Comparison of ENCODE assay signal across 9 cellular contexts in the genomic region with DNA sequence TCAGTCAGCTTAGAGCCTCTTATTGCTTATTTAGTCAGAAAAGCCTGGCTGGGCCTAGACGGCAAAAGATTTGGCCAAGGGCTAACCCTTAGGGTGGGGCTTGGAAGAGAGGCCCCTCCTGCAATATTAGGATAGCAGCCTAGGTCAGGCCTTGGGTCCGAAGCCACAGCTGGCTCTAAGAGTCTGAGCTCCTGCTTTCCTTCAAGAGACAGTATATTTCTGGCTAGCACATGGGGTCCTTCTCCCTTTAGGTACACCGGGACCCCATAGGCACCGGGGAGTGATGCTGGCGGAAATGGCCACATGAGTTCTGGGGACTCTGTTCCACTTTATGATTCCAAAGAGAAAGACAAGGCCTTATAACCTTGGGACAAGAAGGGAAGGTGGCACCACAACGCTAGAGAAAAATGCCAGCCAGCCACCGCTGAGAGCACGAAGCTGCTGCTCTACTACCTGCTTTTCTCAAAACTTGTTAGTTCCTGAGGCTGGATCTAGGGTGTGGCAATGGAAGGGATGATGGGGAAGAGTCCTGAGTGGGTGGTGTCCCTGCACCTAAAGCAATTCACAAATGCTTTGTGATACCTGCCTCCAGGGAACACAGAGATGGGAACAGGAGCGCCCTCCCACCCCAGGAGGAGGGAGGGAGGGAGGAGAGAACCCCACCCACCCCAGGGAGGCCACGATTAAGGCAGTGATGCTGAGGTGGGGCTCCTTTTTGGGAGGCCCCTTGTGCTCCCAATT.
"Had no signal": no experiment of that assay in that cellular context is flagged by ENCODE, and none has a peak within 500 bp of the region (broad histone marks: within the 10 kb centered on the region; RNA-seq: fewer than 3 reads in every experiment).

No MANE protein-coding gene starts in this region.

- H3K9me3 Mint-ChIP-seq: activated CD4-positive, alpha-beta memory T cell treated with anti-CD3 and anti-CD28 coated beads, Interleukin-2, amount 10 ng/mL, durations not matched to agents 7 days and 5 days; activated naive CD4-positive, alpha-beta T cell treated with anti-CD3 and anti-CD28 coated beads, Interleukin-2, amount 50 U/mL, for 24 hours; stimulated activated naive CD8-positive, alpha-beta T cell treated with anti-CD3 and anti-CD28 coated beads, Interleukin-15, amount 100 ng/mL, for 72 hours had no signal

- H3K4me1 Mint-ChIP-seq: activated CD4-positive, alpha-beta memory T cell treated with anti-CD3 and anti-CD28 coated beads, Interleukin-2, amount 10 ng/mL, durations not matched to agents 7 days and 5 days had no signal

- H3K27ac Mint-ChIP-seq: activated CD4-positive, alpha-beta memory T cell treated with anti-CD3 and anti-CD28 coated beads, Interleukin-2, amount 10 ng/mL, durations not matched to agents 7 days and 5 days had no signal

- H3K4me3 Mint-ChIP-seq: activated CD4-positive, alpha-beta memory T cell treated with anti-CD3 and anti-CD28 coated beads, Interleukin-2, amount 10 ng/mL, durations not matched to agents 7 days and 5 days; activated naive CD4-positive, alpha-beta T cell treated with anti-CD3 and anti-CD28 coated beads, Interleukin-2, amount 50 U/mL, for 24 hours; naive thymus-derived CD4-positive, alpha-beta T cell; stimulated activated naive CD8-positive, alpha-beta T cell treated with anti-CD3 and anti-CD28 coated beads, Interleukin-15, amount 100 ng/mL, for 72 hours had no signal

- ATAC-seq: naive thymus-derived CD4-positive, alpha-beta T cell; stimulated activated naive CD8-positive, alpha-beta T cell treated with anti-CD3 and anti-CD28 coated beads, Interleukin-15, amount 100 ng/mL, for 72 hours had no signal

- H3K27me3 Mint-ChIP-seq: activated CD4-positive, alpha-beta memory T cell treated with anti-CD3 and anti-CD28 coated beads, Interleukin-2, amount 10 ng/mL, durations not matched to agents 7 days and 5 days; activated naive CD4-positive, alpha-beta T cell treated with anti-CD3 and anti-CD28 coated beads, Interleukin-2, amount 50 U/mL, for 24 hours; naive thymus-derived CD4-positive, alpha-beta T cell; stimulated activated naive CD8-positive, alpha-beta T cell treated with anti-CD3 and anti-CD28 coated beads, Interleukin-15, amount 100 ng/mL, for 72 hours had no signal

- DNase-seq: activated CD4-positive, alpha-beta memory T cell treated with anti-CD3 and anti-CD28 coated beads, Interleukin-2, amount 10 ng/mL, durations not matched to agents 7 days and 5 days; activated CD8-positive, alpha-beta memory T cell treated with anti-CD3 and anti-CD28 coated beads, Interleukin-2, amount 50 U/mL, for 48 hours; mammary epithelial cell; naive thymus-derived CD4-positive, alpha-beta T cell; RPMI8226; stimulated activated CD4-positive, alpha-beta T cell treated with anti-CD3 and anti-CD28 coated beads, Interleukin-2, amount 100 ng/mL, for 48 hours; stimulated activated naive CD8-positive, alpha-beta T cell treated with anti-CD3 and anti-CD28 coated beads, Interleukin-15, amount 100 ng/mL, for 72 hours; T1000 had no signal
